ENCODE assay signal across 9 cellular contexts in the genomic region with DNA sequence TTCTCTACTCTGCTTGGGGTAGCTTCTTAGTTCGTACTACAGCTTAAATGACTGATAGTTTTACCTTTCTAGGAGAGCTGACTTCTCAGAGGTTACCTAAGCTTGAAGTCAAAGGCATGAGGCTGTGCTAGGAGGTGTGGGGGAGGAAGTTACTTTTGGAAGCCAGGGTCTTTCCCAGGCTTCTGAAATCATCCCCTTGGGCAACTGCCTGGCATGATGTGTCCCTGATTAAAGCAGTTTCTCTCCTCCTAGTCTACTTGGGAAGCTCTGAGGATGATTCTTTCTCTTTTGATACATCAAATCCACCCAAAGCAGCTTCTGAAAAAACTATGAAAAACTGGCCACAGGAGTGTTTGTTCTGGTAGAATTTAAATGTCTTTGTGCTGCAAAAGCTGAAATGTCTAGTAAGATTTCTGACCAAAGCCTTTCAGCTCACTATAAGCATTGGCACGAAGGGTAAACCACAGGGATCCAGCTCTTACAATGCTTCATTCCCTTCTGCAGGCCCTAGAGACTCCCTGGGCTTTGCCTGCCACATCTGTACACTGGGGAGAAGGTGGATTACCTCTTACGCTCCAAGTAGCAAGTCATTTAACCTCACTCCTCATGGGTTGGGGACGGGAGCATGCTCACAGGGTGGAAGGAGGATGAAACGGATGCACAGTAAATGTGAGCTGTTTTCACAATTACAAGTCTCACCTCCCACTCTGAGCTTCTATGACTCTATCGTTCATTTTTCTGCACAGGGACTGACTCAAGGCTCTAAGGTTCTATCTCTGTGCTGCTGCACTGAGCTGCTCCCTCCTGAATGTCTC. TPM values are rescaled to one million over a fixed set of nuclear protein-coding genes. Genes with fewer than 3 reads are reported as not detected.
DNase-seq lines count a peak whose midpoint lies in the region; ATAC-seq, FAIRE-seq and TF ChIP-seq lines count a peak whose summit lies in the region.
"Had no signal": no experiment of that assay in that cellular context is flagged by ENCODE, and none has a peak within 500 bp of the region (broad histone marks: within the 10 kb centered on the region; RNA-seq: fewer than 3 reads in every experiment).

No MANE protein-coding gene starts in this region.

- H3K4me1 Mint-ChIP-seq in T-helper 1 cell treated with Interleukin-12 subunit alpha and Interleukin-12 subunit beta and Interleukin-4 antibody, amounts not matched to agents 30 μg/mL and 1 μg/mL, for 36 hours (ENCODE audit: low read depth), result peaks cover 63% of the 10 kb centered on the region

- H3K36me3 Mint-ChIP-seq in T-helper 1 cell treated with Interleukin-12 subunit alpha and Interleukin-12 subunit beta and Interleukin-4 antibody, amounts not matched to agents 30 μg/mL and 1 μg/mL, for 36 hours (ENCODE audit: low read depth), result peaks cover 14% of the 10 kb centered on the region

- no peak overlapping the region; a peak in 1 of 4 replicates for H3K9ac ChIP-seq in K562 (ENCODE audit: insufficient read depth in 1 of 2, low read depth in 2 of 2, low read length in 2 of 2)

- CTCF ChIA-PET in K562 (lab: Yijun Ruan, JAX; ENCODE audit: low intra/inter-chr PET ratio), result no interaction called here

- no peak for FAIRE-seq in K562 (lab: Jason Lieb, UNC)
- FAIRE-seq: A204.1 had no signal

- in situ Hi-C loops in K562 (cut with MboI), result loop anchor here (10.0 kb wide), 1 partner anchor 855 kb away; no protein-coding TSS in a partner anchor

- H3K9me3 Mint-ChIP-seq in T-helper 1 cell treated with Interleukin-12 subunit alpha and Interleukin-12 subunit beta and Interleukin-4 antibody, amounts not matched to agents 30 μg/mL and 1 μg/mL, for 36 hours, result no peaks in the 10 kb centered on the region

- H3K4me3 Mint-ChIP-seq in T-helper 1 cell treated with Interleukin-12 subunit alpha and Interleukin-12 subunit beta and Interleukin-4 antibody, amounts not matched to agents 30 μg/mL and 1 μg/mL, for 36 hours, result peak overlapping the region; percentile 27

- H4K20me1 ChIP-seq in K562 (replicated peaks; ENCODE audit: control insufficient read depth, insufficient read depth, low read length), result no peaks in the 10 kb centered on the region

- intact Hi-C loops in K562 (cut with micrococcal nuclease), result no loop called here

- TF ChIP-seq POLR2A in K562 (conservative IDR thresholded peaks at IDR 0.05), result no peak

- no peak for DNase-seq in activated CD4-positive, CD25-positive, alpha-beta regulatory T cell (lab: John Stamatoyannopoulos, UW)
- DNase-seq in K562 (ENCODE audit: extremely low read depth in 1 of 4, low spot score in 3 of 4) (no peak), SIG-M5 treated with dmso at 0.1 percent for 504 hours (lab: John Stamatoyannopoulos, UW; ENCODE audit: unreplicated experiment) (no peak)
- peak; percentile 72 for DNase-seq in stimulated activated CD8-positive, alpha-beta memory T cell treated with anti-CD3 and anti-CD28 coated beads, Interleukin-4, amount 100 ng/mL, for 48 hours

- no peak for TF ChIP-seq RAD21 in K562 (CRISPR knock-in tag; conservative IDR thresholded peaks at IDR 0.05 in 1 of 2, IDR thresholded peaks at IDR 0.05 in 1 of 2)

- WGBS in K562 (ENCODE audit: insufficient coverage, low coverage, missing lambda C conversion rate), result 62% methylated on average over 6 of the region's 6 CpGs

- no peak for TF ChIP-seq CTCF in K562 (IDR thresholded peaks at IDR 0.05 in 2 of 3, conservative IDR thresholded peaks at IDR 0.05 in 1 of 3; ENCODE audit: insufficient read depth in 2 of 3, low read depth in 1 of 3, low read length in 3 of 3)

- H3K79me2 ChIP-seq in K562 (ENCODE audit: control insufficient read depth, insufficient read depth, low read length), result no peaks in the 10 kb centered on the region

- H3K27ac Mint-ChIP-seq in T-helper 1 cell treated with Interleukin-12 subunit alpha and Interleukin-12 subunit beta and Interleukin-4 antibody, amounts not matched to agents 30 μg/mL and 1 μg/mL, for 36 hours, result peak overlapping the region; percentile 78

- no peak overlapping the region for H3K4me3 ChIP-seq in K562

- H3K9me1 ChIP-seq in K562 (ENCODE audit: control insufficient read depth, insufficient read depth, low read length), result no peaks in the 10 kb centered on the region

- H3K27me3 Mint-ChIP-seq in T-helper 1 cell treated with Interleukin-12 subunit alpha and Interleukin-12 subunit beta and Interleukin-4 antibody, amounts not matched to agents 30 μg/mL and 1 μg/mL, for 36 hours (ENCODE audit: low read depth), result no peaks in the 10 kb centered on the region

- POLR2A ChIA-PET in K562 (lab: Yijun Ruan, JAX), result interaction anchor here (0.7 to 3.4 kb wide), 10 partner anchors 8 to 100 kb away, joined by 3 to 12 read pairs (median 4); no protein-coding TSS in a partner anchor

- ATAC-seq in activated CD4-positive, CD25-positive, alpha-beta regulatory T cell treated with anti-CD3 and anti-CD28 coated beads, Interleukin-2, amount 50 U/mL, for 24 hours, result peak; percentile 72 to 79
- ATAC-seq in K562, result no peak; the same call in 2 of the 3 replicates
- no peak for ATAC-seq in HG02623 (IDR thresholded peaks at IDR 0.05; ENCODE audit: unreplicated experiment)
- no peak for ATAC-seq in GM19455 (IDR thresholded peaks at IDR 0.05; ENCODE audit: unreplicated experiment)

- H3K4me1 ChIP-seq in K562 (replicated peaks in 1 of 2; ENCODE audit: control insufficient read depth in 2 of 2, insufficient read depth in 2 of 2, low read length in 2 of 2), result peaks cover 32 to 51% of the 10 kb centered on the region in 2 experiments

- H2AFZ ChIP-seq in K562 (ENCODE audit: low read depth, low read length), result 0 out of 2 replicates have a peak overlapping the region, but pooled peaks have one; percentile 44

- H3K9me3 ChIP-seq in K562 (replicated peaks; ENCODE audit: control insufficient read depth, insufficient read depth, low read depth, low read length), result no peaks in the 10 kb centered on the region

- no peaks in the 10 kb centered on the region for H3K27me3 ChIP-seq in K562 (ENCODE audit: control insufficient read depth in 2 of 2, insufficient read depth in 2 of 2, low read length in 2 of 2)

- no peaks in the 10 kb centered on the region for H3K36me3 ChIP-seq in K562 (ENCODE audit: control insufficient read depth, insufficient read depth, low read length)

- no peak overlapping the region for H3K4me2 ChIP-seq in K562 (ENCODE audit: insufficient read depth, low read length)

- no TSS peak for BruUV-seq in K562 (replicated peaks; lab: Mats Ljungman, UMichigan)

- TF ChIP-seq EP300 in K562 (IDR thresholded peaks at IDR 0.05; ENCODE audit: low read length), result no peak

- no peak overlapping the region for H3K27ac ChIP-seq in K562 (ENCODE audit: extremely low read depth, low read depth, low read length)

TF ChIP-seq in K562, 482 proteins besides CTCF, POLR2A, EP300 and RAD21:
- TF ChIP-seq ZNF184 (CRISPR knock-in tag; IDR thresholded peaks at IDR 0.05) (0 out of 2 replicates have a peak, but pooled peaks have one; percentile 66), NRF1 (conservative IDR thresholded peaks at IDR 0.05 in 1 of 2, IDR thresholded peaks at IDR 0.05 in 1 of 2) (peak; percentile 29 to 48), ZNF253 (CRISPR knock-in tag; conservative IDR thresholded peaks at IDR 0.05) (no peak), SPI1 (IDR thresholded peaks at IDR 0.05; ENCODE audit: borderline replicate concordance, low read depth, low read length) (0 out of 2 replicates have a peak, but pooled peaks have one; percentile 2), TBP (optimal IDR thresholded peaks at IDR 0.05; ENCODE audit: low read depth, low read length) (no peak)

RNA-seq across cellular contexts. Expression of gene RUNX1, which starts 59.6 kb away (rescaled TPM):
- total RNA-seq in K562 (2011; cell fraction: chromatin; rRNA removed; ENCODE audit: low replicate concordance), result 167 and 196 TPM in 2 replicates
- 104 and 114 TPM in 2 replicates for total RNA-seq in K562 (2011; cell fraction: nucleolus; rRNA removed)
- 135 and 188 TPM in 2 replicates for total RNA-seq in K562 (2011; cell fraction: nucleoplasm; rRNA removed)
- 20.8 and 27.3 TPM in 2 replicates for total RNA-seq in K562 (2014; rRNA removed)
- total RNA-seq in K562 (2014; rRNA removed; fragmentation: Illumina TruSeq; extraction: Trizol), result 13.8 TPM in 2 replicates
- total RNA-seq in K562 (2015; rRNA removed; fragmentation: Illumina TruSeq; extraction: Trizol), result 8.8 and 9.8 TPM in 2 replicates
- total RNA-seq in K562 (2021), result 62.2 and 68.6 TPM in 2 replicates
- polyA plus RNA-seq in K562 (2011; rRNA removed), result 15.9 and 17.8 TPM in 2 replicates
- 7.6 and 12.6 TPM in 2 replicates for polyA plus RNA-seq in K562 (2011; cell fraction: cytosol; rRNA removed)
- 50.6 and 80.8 TPM in 2 replicates for polyA plus RNA-seq in K562 (2011; cell fraction: nucleus; rRNA removed)
- polyA plus RNA-seq in K562 (2012), result 19.4 and 60.9 TPM in 2 replicates
- polyA plus RNA-seq in K562 (2014; fragmentation: Illumina TruSeq; extraction: Trizol), result 22.7 and 26.7 TPM in 2 replicates
- polyA plus RNA-seq in K562 (2014; fragmentation: Nextera tagmentation; extraction: Ambion mirVana), result 1 to 10 TPM; 2.2 to 4.5 TPM
- polyA plus RNA-seq in K562 (2014; rRNA removed), result 20.1 and 30.6 TPM in 2 replicates
- 29.0 and 39.2 TPM in 2 replicates for polyA minus RNA-seq in K562 (2011; rRNA and poly(A)+ RNA removed)
- polyA minus RNA-seq in K562 (2011; cell fraction: cytosol; rRNA and poly(A)+ RNA removed), result 10.4 and 28.6 TPM in 2 replicates
- 119 and 149 TPM in 2 replicates for polyA minus RNA-seq in K562 (2011; cell fraction: nucleus; rRNA and poly(A)+ RNA removed)

Comparison
In these comparisons a context has a peak if more than half of its experiments do, and no peak if none do; other contexts are left out.
1. ATAC-seq: peak in activated CD4-positive, CD25-positive, alpha-beta regulatory T cell treated with anti-CD3 and anti-CD28 coated beads, Interleukin-2, amount 50 U/mL, for 24 hours (2 of 2); none in K562 (single experiment), HG02623 (single experiment) and GM19455 (single experiment).